Comparison of ENCODE assay signal across 8 cellular contexts in the genomic region with DNA sequence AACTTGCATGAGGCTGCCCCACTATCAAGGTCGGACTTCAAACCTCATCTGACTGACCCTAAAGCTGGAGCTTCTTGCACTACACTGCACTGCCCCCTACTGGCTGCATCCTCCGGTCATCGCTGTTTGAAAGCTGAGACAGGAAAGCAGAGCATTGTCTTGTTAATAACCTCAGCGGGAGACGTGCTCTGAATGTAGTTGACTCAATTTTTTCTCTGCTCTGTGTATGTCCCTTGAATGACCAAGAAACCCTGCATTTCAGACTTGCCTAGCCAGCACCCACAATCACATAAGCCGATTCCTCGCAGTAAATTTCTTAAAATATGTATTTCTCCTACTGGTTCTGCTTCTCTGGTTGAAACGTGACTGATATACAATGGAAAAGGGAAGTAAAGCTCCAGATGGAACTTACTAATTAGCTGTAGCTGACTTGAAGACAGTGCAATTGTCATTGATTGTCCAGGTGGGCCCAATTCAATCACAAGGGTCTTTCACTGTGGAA. TPM values are rescaled to one million over a fixed set of nuclear protein-coding genes. Genes with fewer than 3 reads are reported as not detected.
A peak's percentile ranks its signal among the peaks of the same experiment; 100 is the strongest.
DNase-seq lines count a peak whose midpoint lies in the region; ATAC-seq and TF ChIP-seq lines count a peak whose summit lies in the region.

No MANE protein-coding gene starts in this region.

- POLR2A ChIA-PET in PC-9 (lab: Charles Lee; ENCODE audit: unreplicated experiment), result interaction anchor here (0.5 to 0.6 kb wide), 2 partner anchors 85 to 476 kb away, joined by 3 to 5 read pairs; no protein-coding TSS in a partner anchor

- 0 out of 2 replicates have a peak, but pooled peaks cover 5% of the 10 kb centered on the region for H3K9me2 ChIP-seq in PC-9 (ENCODE audit: insufficient read depth)

- H3K36me3 Mint-ChIP-seq in nephron progenitor cell (ENCODE audit: low read depth), result peaks cover 11% of the 10 kb centered on the region

- H4K20me1 ChIP-seq in PC-9 (ENCODE audit: insufficient read depth), result no peaks in the 10 kb centered on the region

- H3K36me3 ChIP-seq in PC-9 (ENCODE audit: low read depth), result no peaks in the 10 kb centered on the region

- intact Hi-C loops in PC-9 (cut with micrococcal nuclease; ENCODE audit: unreplicated experiment), result loop anchor here (1.0 to 10.0 kb wide), 8 partner anchors 79 to 1382 kb away; partner anchors contain the start of gene TAAR9

- H3K79me2 ChIP-seq in PC-9 (ENCODE audit: low read depth), result no peaks in the 10 kb centered on the region

- H3K4me1 Mint-ChIP-seq in nephron progenitor cell, result peaks cover 6% of the 10 kb centered on the region
- H3K4me1 Mint-ChIP-seq in stimulated activated naive CD8-positive, alpha-beta T cell treated with anti-CD3 and anti-CD28 coated beads, Interleukin-15, amount 100 ng/mL, for 72 hours, result no peaks in the 10 kb centered on the region

- no peaks in the 10 kb centered on the region for H3K4me1 ChIP-seq in PC-9 (replicated peaks; ENCODE audit: insufficient read depth)

- H3K4me3 ChIP-seq in PC-9 (peak overlapping the region; percentile 6; the same call in 1 of the 2 replicates), fibroblast of mammary gland (ENCODE audit: control insufficient read depth, low read depth, low read length) (no peak overlapping the region)

- no peaks in the 10 kb centered on the region for H3K9me3 ChIP-seq in PC-9 (ENCODE audit: insufficient read depth, low read depth)

- H3K27me3 ChIP-seq in PC-9 (ENCODE audit: insufficient read depth, low read depth), result no peaks in the 10 kb centered on the region

- peak; percentile 65 for ATAC-seq in GM21717 (IDR thresholded peaks at IDR 0.05; ENCODE audit: unreplicated experiment)
- peak; percentile 71 for ATAC-seq in stimulated activated naive CD8-positive, alpha-beta T cell treated with anti-CD3 and anti-CD28 coated beads, Interleukin-15, amount 100 ng/mL, for 72 hours

- CTCF ChIA-PET in PC-9 (lab: Charles Lee), result interaction anchor here (1.0 to 2.7 kb wide), 5 partner anchors 79 to 365 kb away, joined by 3 to 52 read pairs (median 5); no protein-coding TSS in a partner anchor

- no peaks in the 10 kb centered on the region for H3F3A ChIP-seq in PC-9 (ENCODE audit: insufficient read depth, low read depth)

- no peak overlapping the region for H3K27ac ChIP-seq in PC-9

- peaks cover 12% of the 10 kb centered on the region for H3K9me3 Mint-ChIP-seq in nephron progenitor cell
- H3K9me3 Mint-ChIP-seq in stimulated activated naive CD8-positive, alpha-beta T cell treated with anti-CD3 and anti-CD28 coated beads, Interleukin-15, amount 100 ng/mL, for 72 hours, result no peaks in the 10 kb centered on the region

- peak overlapping the region; percentile 57 for H3K4me2 ChIP-seq in PC-9

- no peak overlapping the region for H3K27ac Mint-ChIP-seq in nephron progenitor cell
- H3K27ac Mint-ChIP-seq in stimulated activated naive CD8-positive, alpha-beta T cell treated with anti-CD3 and anti-CD28 coated beads, Interleukin-15, amount 100 ng/mL, for 72 hours, result no peak overlapping the region

- TF ChIP-seq CTCF in PC-9 (conservative IDR thresholded peaks at IDR 0.05) (peak; percentile 100), fibroblast of mammary gland (conservative IDR thresholded peaks at IDR 0.05; ENCODE audit: control insufficient read depth, insufficient read depth, low read depth, low read length) (peak; percentile 95), nephron progenitor cell (IDR thresholded peaks at IDR 0.05) (peak; percentile 92)

- H3K27me3 Mint-ChIP-seq in nephron progenitor cell (ENCODE audit: low read depth, poor library complexity), result peaks cover 7% of the 10 kb centered on the region
- peaks cover 39% of the 10 kb centered on the region for H3K27me3 Mint-ChIP-seq in stimulated activated naive CD8-positive, alpha-beta T cell treated with anti-CD3 and anti-CD28 coated beads, Interleukin-15, amount 100 ng/mL, for 72 hours

- peak overlapping the region; percentile 64 for H2AFZ ChIP-seq in PC-9

- peak overlapping the region; percentile 4 for H3K4me3 Mint-ChIP-seq in nephron progenitor cell
- no peak overlapping the region for H3K4me3 Mint-ChIP-seq in stimulated activated naive CD8-positive, alpha-beta T cell treated with anti-CD3 and anti-CD28 coated beads, Interleukin-15, amount 100 ng/mL, for 72 hours

- BruUV-seq in PC-9 (replicated peaks; lab: Mats Ljungman, UMichigan), result no TSS peak

- DNase-seq in DMS153 treated with DMSO at 0.1 percent for 48 hours (lab: John Stamatoyannopoulos, UW; ENCODE audit: unreplicated experiment), result peak; percentile 96
- peak; percentile 68 for DNase-seq in KG1 (lab: John Stamatoyannopoulos, UW)
- DNase-seq in PC-9, result peak; percentile 71 to 82
- peak; percentile 69 for DNase-seq in activated T-cell treated with anti-CD3 and anti-CD28 coated beads, Interleukin-2, amount 50 U/mL, for 1 hour
- peak; percentile 91 for DNase-seq in fibroblast of mammary gland (ENCODE audit: low read depth)
- peak; percentile 98 for DNase-seq in nephron progenitor cell
- peak; percentile 64 to 71 for DNase-seq in stimulated activated naive CD8-positive, alpha-beta T cell treated with anti-CD3 and anti-CD28 coated beads, Interleukin-15, amount 100 ng/mL, for 72 hours

RNA-seq across cellular contexts. Expression of gene TCF21, which starts 27.8 kb away (rescaled TPM):
- not detected in 2 replicates for total RNA-seq in PC-9 (2021)

RNA-seq across cellular contexts. Expression of gene TBPL1, which starts 36.3 kb away (rescaled TPM):
- total RNA-seq in PC-9 (2021), result 11.0 and 21.7 TPM in 2 replicates
